ENCODE assay signal across 9 cellular contexts in genomic region chr10:11553773-11554381, GRCh38. TPM values are rescaled to one million over a fixed set of nuclear protein-coding genes. Genes with fewer than 3 reads are reported as not detected.
DNase-seq lines count a peak whose midpoint lies in the region; ATAC-seq and TF ChIP-seq lines count a peak whose summit lies in the region.
"Had no signal": no experiment of that assay in that cellular context is flagged by ENCODE, and none has a peak within 500 bp of the region (broad histone marks: within the 10 kb centered on the region; RNA-seq: fewer than 3 reads in every experiment).

No MANE protein-coding gene starts in this region.

- no peak for TF ChIP-seq POLR2A in uterus (IDR thresholded peaks at IDR 0.05)
- no peak for TF ChIP-seq POLR2A in esophagus squamous epithelium (IDR thresholded peaks at IDR 0.05)

- ATAC-seq in GM18520 (IDR thresholded peaks at IDR 0.05; ENCODE audit: unreplicated experiment) (peak; percentile 73), GM21526 (IDR thresholded peaks at IDR 0.05; ENCODE audit: low FRiP score, unreplicated experiment) (peak; percentile 80), HG03432 (IDR thresholded peaks at IDR 0.05; ENCODE audit: unreplicated experiment) (peak; percentile 88), foreskin keratinocyte (no peak)
- ATAC-seq: gastrocnemius medialis had no signal

- H3K27ac ChIP-seq in foreskin keratinocyte, result peak overlapping the region; percentile 8
- no peak overlapping the region for H3K27ac ChIP-seq in uterus
- H3K27ac ChIP-seq in esophagus squamous epithelium, result no peak overlapping the region
- H3K27ac ChIP-seq: gastrocnemius medialis had no signal

- H3K9me3 ChIP-seq in uterus, result no peaks in the 10 kb centered on the region
- no peaks in the 10 kb centered on the region for H3K9me3 ChIP-seq in esophagus squamous epithelium
- H3K9me3 ChIP-seq: gastrocnemius medialis had no signal

- H3K4me3 ChIP-seq in uterus (no peak overlapping the region), esophagus squamous epithelium (no peak overlapping the region)
- H3K4me3 ChIP-seq: gastrocnemius medialis had no signal

- H3K4me1 ChIP-seq in foreskin keratinocyte (peaks cover 25% of the 10 kb centered on the region), uterus (no peaks in the 10 kb centered on the region), esophagus squamous epithelium (peaks cover 0 to 33% (median 5%) of the 10 kb centered on the region in 3 donors)
- H3K4me1 ChIP-seq: gastrocnemius medialis had no signal

- WGBS in esophagus squamous epithelium, 2 donors, result 84% methylated on average over 6 of the region's 6 CpGs

- intact Hi-C loops in uterus (cut with DNase I; ENCODE audit: low total_unique reads) (no loop called here), esophagus squamous epithelium (cut with DNase I) (no loop called here)

- TF ChIP-seq CTCF in foreskin keratinocyte (conservative IDR thresholded peaks at IDR 0.05) (no peak), uterus (IDR thresholded peaks at IDR 0.05) (no peak), esophagus squamous epithelium (IDR thresholded peaks at IDR 0.05) (no peak)

- no peak for DNase-seq in foreskin keratinocyte
- DNase-seq in uterus, result no peak
- DNase-seq in esophagus squamous epithelium (lab: John Stamatoyannopoulos, UW), result no peak
- no peak for DNase-seq in cerebellum (ENCODE audit: low spot score)
- no peak for DNase-seq in NCI-H2107 (lab: John Stamatoyannopoulos, UW)
- DNase-seq: gastrocnemius medialis had no signal

- H3K27me3 ChIP-seq in foreskin keratinocyte (no peaks in the 10 kb centered on the region), uterus (no peaks in the 10 kb centered on the region), esophagus squamous epithelium (no peaks in the 10 kb centered on the region)
- H3K27me3 ChIP-seq: gastrocnemius medialis had no signal

- H3K36me3 ChIP-seq in uterus (no peaks in the 10 kb centered on the region), esophagus squamous epithelium (no peaks in the 10 kb centered on the region)
- H3K36me3 ChIP-seq: gastrocnemius medialis had no signal

RNA-seq across cellular contexts. Expression of gene USP6NL, which starts 57.6 kb away (rescaled TPM):
- total RNA-seq in foreskin keratinocyte (12.5 and 13.1 TPM in 2 replicates), uterus (10 to 100 TPM in 3 of 4 donors, 1 to 10 TPM in 1; 3.8 to 21.9 (median 17.0) TPM), esophagus squamous epithelium (10 to 100 TPM; 28.8 to 56.4 (median 34.0) TPM), cerebellum (26.0 TPM)
- 5.0 and 5.1 TPM in 2 replicates for polyA plus RNA-seq in foreskin keratinocyte
